Comparison of ENCODE assay signal across 14 cellular contexts in genomic region chr7:35652124-35652523, GRCh38. TPM values are rescaled to one million over a fixed set of nuclear protein-coding genes. Genes with fewer than 3 reads are reported as not detected.
DNase-seq lines count a peak whose midpoint lies in the region; ATAC-seq and TF ChIP-seq lines count a peak whose summit lies in the region.
"Had no signal": no experiment of that assay in that cellular context is flagged by ENCODE, and none has a peak within 500 bp of the region (broad histone marks: within the 10 kb centered on the region; RNA-seq: fewer than 3 reads in every experiment).

No MANE protein-coding gene starts in this region.

- H3K4me3 Mint-ChIP-seq in T-helper 2 cell treated with Interferon-gamma antibody and Interleukin-4, amounts not matched to agents 5 μg/mL and 100 μg/mL, for 36 hours = peak overlapping the region; percentile 32
- H3K4me3 Mint-ChIP-seq in central memory CD8-positive, alpha-beta T cell = peak overlapping the region; percentile 79
- H3K4me3 Mint-ChIP-seq in neural progenitor cell = no peak overlapping the region
- H3K4me3 Mint-ChIP-seq: brain, mesothelial cell of epicardium, WTC11 had no signal

- H3K4me2 ChIP-seq in neural progenitor cell = no peak overlapping the region

- DNase-seq in stimulated activated CD4-positive, alpha-beta T cell treated with anti-CD3 and anti-CD28 coated beads, Interleukin-15, amount 100 ng/mL, for 24 hours = peak; percentile 16
- no peak for DNase-seq in stimulated activated CD4-positive, alpha-beta T cell treated with anti-CD3 and anti-CD28 coated beads, Interleukin-4, amount 100 ng/mL, for 4 hours
- DNase-seq in T-helper 2 cell treated with Interferon-gamma antibody and Interleukin-4, amounts not matched to agents 5 μg/mL and 100 μg/mL, for 36 hours (ENCODE audit: low spot score) = no peak
- DNase-seq in central memory CD8-positive, alpha-beta T cell (ENCODE audit: low spot score in 2 of 2) = peak in 1 of 2 donors; percentile 18
- DNase-seq in left cardiac atrium = no peak
- DNase-seq in neural progenitor cell (ENCODE audit: low spot score) = no peak
- DNase-seq in caudate nucleus (lab: John Stamatoyannopoulos, UW) = no peak
- DNase-seq: heart left ventricle, KG1 had no signal

- H3K79me2 ChIP-seq in neural progenitor cell (ENCODE audit: low read depth) = peaks cover 73% of the 10 kb centered on the region

- H3K9me3 ChIP-seq in neural progenitor cell (ENCODE audit: low read depth) = no peaks in the 10 kb centered on the region
- H3K9me3 ChIP-seq: vagina had no signal

- H4K20me1 ChIP-seq in neural progenitor cell (ENCODE audit: low read depth) = no peaks in the 10 kb centered on the region

- peak overlapping the region; percentile 61 for H3K27ac Mint-ChIP-seq in T-helper 2 cell treated with Interferon-gamma antibody and Interleukin-4, amounts not matched to agents 5 μg/mL and 100 μg/mL, for 36 hours
- H3K27ac Mint-ChIP-seq in central memory CD8-positive, alpha-beta T cell (ENCODE audit: low read depth) = peak overlapping the region; percentile 91
- no peak overlapping the region for H3K27ac Mint-ChIP-seq in neural progenitor cell
- H3K27ac Mint-ChIP-seq: brain, mesothelial cell of epicardium, WTC11 had no signal

- H2AFZ ChIP-seq in neural progenitor cell (replicated peaks) = no peak overlapping the region

- peaks cover 16% of the 10 kb centered on the region for H3F3A ChIP-seq in neural progenitor cell (ENCODE audit: low read depth)

- peaks cover 15% of the 10 kb centered on the region for H3K4me1 ChIP-seq in neural progenitor cell

- peak; percentile 75 for ATAC-seq in central memory CD8-positive, alpha-beta T cell (replicated peaks; ENCODE audit: extremely low read depth, poor library complexity, severe bottlenecking)
- ATAC-seq in left cardiac atrium (no peak), HG03135 (IDR thresholded peaks at IDR 0.05; ENCODE audit: unreplicated experiment) (no peak)
- ATAC-seq: heart left ventricle, WTC11 had no signal

- H3K27me3 ChIP-seq in neural progenitor cell = no peaks in the 10 kb centered on the region
- H3K27me3 ChIP-seq: heart left ventricle, vagina had no signal

- peaks cover 26% of the 10 kb centered on the region for H3K36me3 ChIP-seq in neural progenitor cell

- H3K27me3 Mint-ChIP-seq in T-helper 2 cell treated with Interferon-gamma antibody and Interleukin-4, amounts not matched to agents 5 μg/mL and 100 μg/mL, for 36 hours (ENCODE audit: low read depth) = no peaks in the 10 kb centered on the region
- no peaks in the 10 kb centered on the region for H3K27me3 Mint-ChIP-seq in central memory CD8-positive, alpha-beta T cell
- peaks cover 5% of the 10 kb centered on the region for H3K27me3 Mint-ChIP-seq in neural progenitor cell (ENCODE audit: insufficient read depth, low read depth)
- H3K27me3 Mint-ChIP-seq: brain had no signal

- no peak for TF ChIP-seq CTCF in neural progenitor cell (IDR thresholded peaks at IDR 0.05)

- H3K9ac ChIP-seq in neural progenitor cell = no peak overlapping the region

- intact Hi-C loops in left cardiac atrium (cut with DNase I) = no loop called here

- H3K4me3 ChIP-seq in neural progenitor cell = no peak overlapping the region
- H3K4me3 ChIP-seq: heart left ventricle, vagina had no signal

- H3K27ac ChIP-seq in neural progenitor cell (no peak overlapping the region), caudate nucleus (ENCODE audit: low read depth, low read length) (no peak overlapping the region)
- H3K27ac ChIP-seq: heart left ventricle, vagina had no signal

- peaks cover 20% of the 10 kb centered on the region for H3K9me3 Mint-ChIP-seq in T-helper 2 cell treated with Interferon-gamma antibody and Interleukin-4, amounts not matched to agents 5 μg/mL and 100 μg/mL, for 36 hours
- H3K9me3 Mint-ChIP-seq in central memory CD8-positive, alpha-beta T cell = peaks cover 10% of the 10 kb centered on the region
- peaks cover 46% of the 10 kb centered on the region for H3K9me3 Mint-ChIP-seq in neural progenitor cell

- peaks cover 59% of the 10 kb centered on the region for H3K36me3 Mint-ChIP-seq in T-helper 2 cell treated with Interferon-gamma antibody and Interleukin-4, amounts not matched to agents 5 μg/mL and 100 μg/mL, for 36 hours (ENCODE audit: low read depth)
- H3K36me3 Mint-ChIP-seq in central memory CD8-positive, alpha-beta T cell (ENCODE audit: insufficient read depth) = peaks cover 43% of the 10 kb centered on the region
- H3K36me3 Mint-ChIP-seq in neural progenitor cell = peaks cover 59% of the 10 kb centered on the region

- peaks cover 35% of the 10 kb centered on the region for H3K4me1 Mint-ChIP-seq in T-helper 2 cell treated with Interferon-gamma antibody and Interleukin-4, amounts not matched to agents 5 μg/mL and 100 μg/mL, for 36 hours (ENCODE audit: low read depth)
- H3K4me1 Mint-ChIP-seq in central memory CD8-positive, alpha-beta T cell = peaks cover 89% of the 10 kb centered on the region
- peaks cover 16% of the 10 kb centered on the region for H3K4me1 Mint-ChIP-seq in neural progenitor cell

RNA-seq across cellular contexts. Expression of gene HERPUD2, which starts 42.8 kb away (rescaled TPM):
- total RNA-seq in left cardiac atrium = 10 to 100 TPM; 15.6 to 17.3 TPM
- 37.8 and 43.7 TPM in 2 replicates for total RNA-seq in neural progenitor cell (ENCODE audit: low replicate concordance)
